Comparison of ENCODE assay signal across 1 cellular context in genomic region chr15:81333363-81333762, GRCh38.
TF ChIP-seq lines count a peak whose summit lies in the region.

No MANE protein-coding gene starts in this region.

TF ChIP-seq in IMR-90, 13 proteins besides CTCF, POLR2A, EP300 and RAD21 (continued from another document):
- TF ChIP-seq USF2 (IDR thresholded peaks at IDR 0.05; ENCODE audit: low read depth, low read length) (no peak), RFX5 (IDR thresholded peaks at IDR 0.05; ENCODE audit: low read depth, low read length) (no peak)
